In genomic region chr4:177187371-177187770, GRCh38 we compare ENCODE assay signal across 9 cellular contexts.
"Had no signal": no experiment of that assay in that cellular context is flagged by ENCODE, and none has a peak within 500 bp of the region (broad histone marks: within the 10 kb centered on the region; RNA-seq: fewer than 3 reads in every experiment).

No MANE protein-coding gene starts in this region.

- ATAC-seq: HCT116, HepG2, K562 had no signal

- DNase-seq: GOT3, H7, HFFc6, KG1 had no signal

- H3K27ac ChIP-seq: HL-60 had no signal

- H3K4me3 Mint-ChIP-seq: HFFc6 had no signal

- H3K27ac Mint-ChIP-seq: HFFc6 had no signal

- H3K4me1 ChIP-seq: HAP-1 had no signal

- H3K36me3 ChIP-seq: HAP-1 had no signal

- H3K9me3 Mint-ChIP-seq: HFFc6 had no signal

- H3K9me3 ChIP-seq: HAP-1 had no signal

- H3K4me3 ChIP-seq: HAP-1, K562 had no signal
